11 cellular contexts compared by ENCODE assay signal in genomic region chr1:151158311-151158710, GRCh38. TPM values are rescaled to one million over a fixed set of nuclear protein-coding genes. Genes with fewer than 3 reads are reported as not detected.
DNase-seq lines count a peak whose midpoint lies in the region; ATAC-seq, FAIRE-seq and TF ChIP-seq lines count a peak whose summit lies in the region.
"Had no signal": no experiment of that assay in that cellular context is flagged by ENCODE, and none has a peak within 500 bp of the region (broad histone marks: within the 10 kb centered on the region; RNA-seq: fewer than 3 reads in every experiment).

No MANE protein-coding gene starts in this region.

- peak overlapping the region; percentile 82 to 96 (median 92) for H3K27ac Mint-ChIP-seq in CD8-positive, alpha-beta memory T cell

- WGBS in GM12878 (ENCODE audit: insufficient coverage, insufficient replicate concordance, low lambda C conversion rate, missing lambda C conversion rate) = 82% methylated on average over 5 of the region's 6 CpGs

- in situ Hi-C loops in GM12878 (cut with MboI) = loop anchor here (5.0 kb wide), 2 partner anchors 61 to 136 kb away; no protein-coding TSS in a partner anchor

- no peaks in the 10 kb centered on the region for H3K9me3 Mint-ChIP-seq in CD8-positive, alpha-beta memory T cell

- DNase-seq in CD8-positive, alpha-beta memory T cell = peak in 1 of 5 donors; percentile 23
- DNase-seq in activated CD4-positive, alpha-beta T cell treated with anti-CD3 and anti-CD28 coated beads for 48 hours = peak; percentile 75
- DNase-seq in GM12878 (ENCODE audit: low read depth, low spot score) (no peak), A673 (ENCODE audit: low spot score) (no peak), COLO668 (lab: John Stamatoyannopoulos, UW; ENCODE audit: unreplicated experiment) (no peak), DMS 273 (lab: John Stamatoyannopoulos, UW; ENCODE audit: unreplicated experiment) (no peak)
- DNase-seq in stimulated activated CD4-positive, alpha-beta T cell treated with anti-CD3 and anti-CD28 coated beads, Interleukin-2, amount 100 ng/mL, for 4 hours (ENCODE audit: low read depth) = peak; percentile 23
- DNase-seq: NCI-H2227 treated with DMSO at 0.1 percent for 48 hours had no signal

- no peaks in the 10 kb centered on the region for H3K27me3 Mint-ChIP-seq in CD8-positive, alpha-beta memory T cell

- peak overlapping the region; percentile 87 for H3K4me3 ChIP-seq in CD8-positive, alpha-beta memory T cell (ENCODE audit: low read length)
- H3K4me3 ChIP-seq in GM12878 = no peak overlapping the region
- H3K4me3 ChIP-seq in A673 (ENCODE audit: low read depth, low read length, poor library complexity, severe bottlenecking) = no peak overlapping the region
- H3K4me3 ChIP-seq: SJSA1 had no signal

- H3K79me2 ChIP-seq in GM12878 (ENCODE audit: control insufficient read depth, insufficient read depth, low read length) = peaks cover 20% of the 10 kb centered on the region

- peaks cover 14% of the 10 kb centered on the region for H3K36me3 ChIP-seq in CD8-positive, alpha-beta memory T cell (ENCODE audit: insufficient read depth, low read length)
- H3K36me3 ChIP-seq in GM12878 (ENCODE audit: control insufficient read depth in 2 of 2, insufficient read depth in 2 of 2, low read length in 1 of 2) (peaks cover 5 to 6% of the 10 kb centered on the region in 2 experiments), A673 (ENCODE audit: insufficient read depth, low read length, poor library complexity, severe bottlenecking) (peaks cover 3% of the 10 kb centered on the region)

- H3K27ac ChIP-seq in CD8-positive, alpha-beta memory T cell (ENCODE audit: low read depth, low read length) = no peak overlapping the region
- H3K27ac ChIP-seq in GM12878 (ENCODE audit: control insufficient read depth, insufficient read depth) (peak overlapping the region; percentile 81), A673 (ENCODE audit: low read depth, low read length, poor library complexity, severe bottlenecking) (no peak overlapping the region)
- H3K27ac ChIP-seq: SJSA1 had no signal

- no peak for TF ChIP-seq POLR2A in GM12878 (IDR thresholded peaks at IDR 0.05; ENCODE audit: low read depth, low read length)

- BruUV-seq in GM12878 (replicated peaks; lab: Mats Ljungman, UMichigan) = no TSS peak
- no TSS peak for BruUV-seq in A673 (replicated peaks; lab: Mats Ljungman, UMichigan)

- H3K36me3 Mint-ChIP-seq in CD8-positive, alpha-beta memory T cell = peaks cover 2 to 47% (median 7%) of the 10 kb centered on the region in 3 donors

- no peaks in the 10 kb centered on the region for H4K20me1 ChIP-seq in GM12878 (ENCODE audit: control insufficient read depth, insufficient read depth)

- H3K9me3 ChIP-seq in CD8-positive, alpha-beta memory T cell (ENCODE audit: low read length) = no peaks in the 10 kb centered on the region
- H3K9me3 ChIP-seq in GM12878 (replicated peaks; ENCODE audit: control insufficient read depth, insufficient read depth, low read length) (no peaks in the 10 kb centered on the region), A673 (ENCODE audit: low read depth, low read length, poor library complexity, severe bottlenecking) (no peaks in the 10 kb centered on the region)
- H3K9me3 ChIP-seq: SJSA1 had no signal

- FAIRE-seq in GM12878 (lab: Jason Lieb, UNC) = no peak

- CTCF ChIA-PET in CD8-positive, alpha-beta memory T cell (lab: Charles Lee) = interaction anchor here (0.7 to 5.2 kb wide), 5 partner anchors 9 to 133 kb away, joined by 3 to 90 read pairs (median 3); no protein-coding TSS in a partner anchor
- CTCF ChIA-PET in GM12878 (lab: Yijun Ruan, JAX) = interaction anchor here (0.7 to 8.4 kb wide), 6 partner anchors 29 to 133 kb away, joined by 3 to 353 read pairs (median 15); partner anchors contain the start of gene MLLT11
- CTCF ChIA-PET in A673 (lab: Charles Lee) = interaction anchor here (3.7 kb wide), 1 partner anchor 58 kb away, joined by 21 read pairs; no protein-coding TSS in a partner anchor

- SMC1A ChIA-PET in GM12878 (lab: Charles Lee; ENCODE audit: uncharacterized antibody, unreplicated experiment) = interaction anchor here (1.3 to 11.1 kb wide), 4 partner anchors 9 to 133 kb away, joined by 4 to 282 read pairs (median 14); no protein-coding TSS in a partner anchor

- H2AFZ ChIP-seq in GM12878 (ENCODE audit: control insufficient read depth, low read depth, low read length) = no peak overlapping the region

- no peaks in the 10 kb centered on the region for H3K27me3 ChIP-seq in CD8-positive, alpha-beta memory T cell (ENCODE audit: insufficient read depth, low read length, poor library complexity, severe bottlenecking)
- H3K27me3 ChIP-seq in GM12878 (replicated peaks in 1 of 2; ENCODE audit: control insufficient read depth in 2 of 2, insufficient read depth in 2 of 2, low read length in 1 of 2) = no peaks in the 10 kb centered on the region
- no peaks in the 10 kb centered on the region for H3K27me3 ChIP-seq in A673 (replicated peaks; ENCODE audit: insufficient read depth, low read depth, low read length, poor library complexity)
- H3K27me3 ChIP-seq: SJSA1 had no signal

- peak overlapping the region; percentile 81 for H3K4me2 ChIP-seq in GM12878 (ENCODE audit: control insufficient read depth, insufficient read depth)

- TF ChIP-seq EP300 in GM12878 (IDR thresholded peaks at IDR 0.05; ENCODE audit: borderline replicate concordance in 1 of 2, control insufficient read depth in 1 of 2, low read depth in 2 of 2, low read length in 2 of 2) = no peak

- H3K9ac ChIP-seq in GM12878 (ENCODE audit: control insufficient read depth, insufficient read depth, low read length) = no peak overlapping the region

- intact Hi-C loops in GM12878 (cut with micrococcal nuclease; ENCODE audit: unreplicated experiment) = no loop called here
- intact Hi-C loops in A673 (cut with micrococcal nuclease; ENCODE audit: unreplicated experiment) = loop anchor here (10.0 kb wide), 1 partner anchor 134 kb away; no protein-coding TSS in a partner anchor

- peaks cover 53% of the 10 kb centered on the region for H3K4me1 ChIP-seq in CD8-positive, alpha-beta memory T cell (ENCODE audit: insufficient read depth, low read length)
- H3K4me1 ChIP-seq in GM12878 (ENCODE audit: control insufficient read depth, insufficient read depth, low read length) = peaks cover 30% of the 10 kb centered on the region
- H3K4me1 ChIP-seq in A673 (ENCODE audit: insufficient read depth, low read length, poor library complexity, severe bottlenecking) = no peaks in the 10 kb centered on the region
- H3K4me1 ChIP-seq: SJSA1 had no signal

- no peak for ATAC-seq in GM12878
- ATAC-seq in GM19467 (IDR thresholded peaks at IDR 0.05; ENCODE audit: unreplicated experiment) = no peak

- POLR2A ChIA-PET in CD8-positive, alpha-beta memory T cell (lab: Charles Lee) = interaction anchor here (0.7 to 1.8 kb wide), 2 partner anchors 27 to 87 kb away, joined by 6 to 7 read pairs; no protein-coding TSS in a partner anchor
- POLR2A ChIA-PET in GM12878 (lab: Charles Lee) (interaction anchor here (2.3 kb wide), 1 partner anchor 8 kb away, joined by 19 read pairs; the partner anchor contains the start of genes LYSMD1 and SCNM1), A673 (lab: Charles Lee; ENCODE audit: low non-redundant PET) (no interaction called here)

- TF ChIP-seq CTCF in GM12878 (IDR thresholded peaks at IDR 0.05 in 2 of 3, conservative IDR thresholded peaks at IDR 0.05 in 1 of 3; ENCODE audit: control insufficient read depth in 2 of 3, extremely low read depth in 1 of 3, insufficient read depth in 1 of 3, low read depth in 3 of 3, low read length in 3 of 3) (no peak), A673 (conservative IDR thresholded peaks at IDR 0.05; ENCODE audit: low read depth, low read length) (no peak)

- H3K4me3 Mint-ChIP-seq in CD8-positive, alpha-beta memory T cell = peak overlapping the region; percentile 97 to 100 (median 99)

- H3K4me1 Mint-ChIP-seq in CD8-positive, alpha-beta memory T cell = peaks cover 56 to 75% (median 69%) of the 10 kb centered on the region in 3 donors

- no peak for TF ChIP-seq RAD21 in GM12878 (IDR thresholded peaks at IDR 0.05; ENCODE audit: insufficient read depth, low read depth, low read length)

- RAD21 ChIA-PET in GM12878 (lab: Charles Lee; ENCODE audit: unreplicated experiment) = interaction anchor here (1.0 to 8.7 kb wide), 5 partner anchors 31 to 100 kb away, joined by 3 to 198 read pairs (median 19); partner anchors contain the start of genes PSMD4 and VPS72

RNA-seq across cellular contexts. Expression of gene TNFAIP8L2, which starts 1.9 kb away (rescaled TPM):
- 10 to 100 TPM; 24.6 to 25.5 TPM for total RNA-seq in CD8-positive, alpha-beta memory T cell
- polyA plus RNA-seq in CD8-positive, alpha-beta memory T cell = 22.6 TPM
- 15.1 and 17.0 TPM in 2 replicates for total RNA-seq in GM12878 (2013; cell fraction: nucleolus; rRNA removed)
- total RNA-seq in GM12878 (2014; rRNA removed) = 13.6 and 14.4 TPM in 2 replicates
- total RNA-seq in GM12878 (2014; rRNA removed; fragmentation: Illumina TruSeq; extraction: Trizol) = 9.0 and 10.0 TPM in 2 replicates
- total RNA-seq in GM12878 (2021) = 5.4 and 6.2 TPM in 2 replicates
- 3.3 TPM for polyA plus RNA-seq in GM12878 (2011; ENCODE audit: low read depth)
- 12.9 and 16.7 TPM in 2 replicates for polyA plus RNA-seq in GM12878 (2011; rRNA removed)
- polyA plus RNA-seq in GM12878 (2011; cell fraction: cytosol; rRNA removed) = 27.1 and 29.4 TPM in 2 replicates
- polyA plus RNA-seq in GM12878 (2011; cell fraction: nucleus; rRNA removed) = 12.8 and 15.2 TPM in 2 replicates
- polyA plus RNA-seq in GM12878 (2012) = 4.4 and 7.0 TPM in 2 replicates
- 7.4 and 7.7 TPM in 2 replicates for polyA plus RNA-seq in GM12878 (2014; fragmentation: Illumina TruSeq; extraction: Trizol)
- 10 to 100 TPM; 23.9 to 26.3 TPM for polyA plus RNA-seq in GM12878 (2014; fragmentation: Nextera tagmentation; extraction: Ambion mirVana)
- 12.1 and 14.8 TPM in 2 replicates for polyA plus RNA-seq in GM12878 (2014; rRNA removed)
- polyA plus RNA-seq in GM12878 (2016; fragmentation: Nextera tagmentation; extraction: Ambion mirVana) = 10 to 100 TPM; 12.0 to 15.7 TPM
- polyA minus RNA-seq in GM12878 (2011; rRNA and poly(A)+ RNA removed) = 13.5 and 25.8 TPM in 2 replicates
- 3.7 and 5.0 TPM in 2 replicates for polyA minus RNA-seq in GM12878 (2011; cell fraction: cytosol; rRNA and poly(A)+ RNA removed)
- 6.0 and 7.1 TPM in 2 replicates for polyA minus RNA-seq in GM12878 (2011; cell fraction: nucleus; rRNA and poly(A)+ RNA removed)
- not detected in 2 replicates for total RNA-seq in A673 (2021)
- total RNA-seq: SJSA1 had no signal
- polyA plus RNA-seq: BJ had no signal

RNA-seq across cellular contexts. Expression of gene LYSMD1, which starts 7.4 kb away (rescaled TPM):
- 1 to 10 TPM; 4.6 to 5.5 TPM for total RNA-seq in CD8-positive, alpha-beta memory T cell
- polyA plus RNA-seq in CD8-positive, alpha-beta memory T cell = 0.54 TPM
- total RNA-seq in GM12878 (2013; cell fraction: nucleolus; rRNA removed) = 3.1 and 4.3 TPM in 2 replicates
- total RNA-seq in GM12878 (2014; rRNA removed) = 10.4 and 12.8 TPM in 2 replicates
- 8.2 and 9.6 TPM in 2 replicates for total RNA-seq in GM12878 (2014; rRNA removed; fragmentation: Illumina TruSeq; extraction: Trizol)
- 7.8 and 8.0 TPM in 2 replicates for total RNA-seq in GM12878 (2021)
- 3.7 TPM for polyA plus RNA-seq in GM12878 (2011; ENCODE audit: low read depth)
- polyA plus RNA-seq in GM12878 (2011; rRNA removed) = 5.1 and 6.1 TPM in 2 replicates
- 3.9 and 4.1 TPM in 2 replicates for polyA plus RNA-seq in GM12878 (2011; cell fraction: cytosol; rRNA removed)
- polyA plus RNA-seq in GM12878 (2011; cell fraction: nucleus; rRNA removed) = 4.8 and 5.7 TPM in 2 replicates
- 5.0 and 6.5 TPM in 2 replicates for polyA plus RNA-seq in GM12878 (2012)
- polyA plus RNA-seq in GM12878 (2014; fragmentation: Illumina TruSeq; extraction: Trizol) = 9.2 and 10.1 TPM in 2 replicates
- 1 to 10 TPM in 1 of 2 experiments, under 1 TPM in 1; 0.80 to 1.9 TPM for polyA plus RNA-seq in GM12878 (2014; fragmentation: Nextera tagmentation; extraction: Ambion mirVana)
- 7.5 and 9.2 TPM in 2 replicates for polyA plus RNA-seq in GM12878 (2014; rRNA removed)
- polyA plus RNA-seq in GM12878 (2016; fragmentation: Nextera tagmentation; extraction: Ambion mirVana) = 1 to 10 TPM; 1.9 to 3.5 TPM
- polyA minus RNA-seq in GM12878 (2011; rRNA and poly(A)+ RNA removed) = 4.3 and 4.8 TPM in 2 replicates
- 1.3 and 2.9 TPM in 2 replicates for polyA minus RNA-seq in GM12878 (2011; cell fraction: cytosol; rRNA and poly(A)+ RNA removed)
- 1.5 and 2.6 TPM in 2 replicates for polyA minus RNA-seq in GM12878 (2011; cell fraction: nucleus; rRNA and poly(A)+ RNA removed)
- total RNA-seq in A673 (2021) = 7.7 and 8.1 TPM in 2 replicates

RNA-seq across cellular contexts. Expression of gene SCNM1, which starts 7.6 kb away (rescaled TPM):
- total RNA-seq in CD8-positive, alpha-beta memory T cell = 10 to 100 TPM; 86.3 to 90.9 TPM
- 58.4 TPM for polyA plus RNA-seq in CD8-positive, alpha-beta memory T cell
- 29.2 and 35.2 TPM in 2 replicates for total RNA-seq in GM12878 (2013; cell fraction: nucleolus; rRNA removed)
- 70.8 and 80.8 TPM in 2 replicates for total RNA-seq in GM12878 (2014; rRNA removed)
- total RNA-seq in GM12878 (2014; rRNA removed; fragmentation: Illumina TruSeq; extraction: Trizol) = 55.3 and 66.5 TPM in 2 replicates
- 47.6 and 51.0 TPM in 2 replicates for total RNA-seq in GM12878 (2021)
- polyA plus RNA-seq in GM12878 (2011; ENCODE audit: low read depth) = 56.3 TPM
- 19.7 and 25.8 TPM in 2 replicates for polyA plus RNA-seq in GM12878 (2011; rRNA removed)
- 26.1 and 31.0 TPM in 2 replicates for polyA plus RNA-seq in GM12878 (2011; cell fraction: cytosol; rRNA removed)
- 42.0 and 45.0 TPM in 2 replicates for polyA plus RNA-seq in GM12878 (2011; cell fraction: nucleus; rRNA removed)
- polyA plus RNA-seq in GM12878 (2012) = 51.0 and 59.7 TPM in 2 replicates
- 55.5 and 89.7 TPM in 2 replicates for polyA plus RNA-seq in GM12878 (2014; fragmentation: Illumina TruSeq; extraction: Trizol)
- polyA plus RNA-seq in GM12878 (2014; fragmentation: Nextera tagmentation; extraction: Ambion mirVana) = 100 to 1,000 TPM; 191 to 207 TPM
- 43.0 and 45.1 TPM in 2 replicates for polyA plus RNA-seq in GM12878 (2014; rRNA removed)
- 10 to 100 TPM; 83.0 to 87.4 TPM for polyA plus RNA-seq in GM12878 (2016; fragmentation: Nextera tagmentation; extraction: Ambion mirVana)
- 15.1 and 21.2 TPM in 2 replicates for polyA minus RNA-seq in GM12878 (2011; rRNA and poly(A)+ RNA removed)
- 7.3 and 13.4 TPM in 2 replicates for polyA minus RNA-seq in GM12878 (2011; cell fraction: cytosol; rRNA and poly(A)+ RNA removed)
- polyA minus RNA-seq in GM12878 (2011; cell fraction: nucleus; rRNA and poly(A)+ RNA removed) = 11.5 and 17.4 TPM in 2 replicates
- total RNA-seq in A673 (2021) = 57.5 and 59.6 TPM in 2 replicates

RNA-seq across cellular contexts. Expression of gene SEMA6C, which starts 11.9 kb away (rescaled TPM):
- total RNA-seq in CD8-positive, alpha-beta memory T cell = 1 to 10 TPM; 2.9 to 3.1 TPM
- polyA plus RNA-seq in CD8-positive, alpha-beta memory T cell = 1.5 TPM
- 0.56 and 1.1 TPM in 2 replicates for total RNA-seq in GM12878 (2013; cell fraction: nucleolus; rRNA removed)
- total RNA-seq in GM12878 (2014; rRNA removed) (0.11 and 0.73 TPM in 2 replicates), GM12878 (2014; rRNA removed; fragmentation: Illumina TruSeq; extraction: Trizol) (0.18 and 0.32 TPM in 2 replicates), GM12878 (2021) (1.4 and 1.6 TPM in 2 replicates), A673 (2021) (4.7 and 8.9 TPM in 2 replicates)
- polyA plus RNA-seq in GM12878 (2011; ENCODE audit: low read depth) = 0.18 TPM
- polyA plus RNA-seq in GM12878 (2011; rRNA removed) (0.07 and 0.18 TPM in 2 replicates), GM12878 (2014; fragmentation: Illumina TruSeq; extraction: Trizol) (0.10 and 0.29 TPM in 2 replicates), GM12878 (2014; fragmentation: Nextera tagmentation; extraction: Ambion mirVana) (under 1 TPM in 1 of 2 experiments, not detected in 1; 0.22 TPM), GM12878 (2014; rRNA removed) (1.1 and 2.2 TPM in 2 replicates), GM12878 (2016; fragmentation: Nextera tagmentation; extraction: Ambion mirVana) (under 1 TPM; 0.13 to 0.34 TPM)
- 0.06 and 0.12 TPM in 2 replicates for polyA plus RNA-seq in GM12878 (2011; cell fraction: cytosol; rRNA removed)
- 1.5 and 1.6 TPM in 2 replicates for polyA plus RNA-seq in GM12878 (2011; cell fraction: nucleus; rRNA removed)
- polyA plus RNA-seq in GM12878 (2012) = 0.62 and 1.5 TPM in 2 replicates
- polyA minus RNA-seq in GM12878 (2011; rRNA and poly(A)+ RNA removed) = 0.05 TPM in 1 of 2 replicates, not detected in the other
- not detected in 2 replicates for polyA minus RNA-seq in GM12878 (2011; cell fraction: cytosol; rRNA and poly(A)+ RNA removed)
- 0.48 TPM in 1 of 2 replicates, not detected in the other for polyA minus RNA-seq in GM12878 (2011; cell fraction: nucleus; rRNA and poly(A)+ RNA removed)

RNA-seq across cellular contexts. Expression of gene TMOD4, which starts 17.5 kb away (rescaled TPM):
- total RNA-seq in CD8-positive, alpha-beta memory T cell = 1 to 10 TPM; 2.4 to 3.7 TPM
- 1.0 TPM for polyA plus RNA-seq in CD8-positive, alpha-beta memory T cell
- total RNA-seq in GM12878 (2013; cell fraction: nucleolus; rRNA removed) = not detected in 2 replicates
- total RNA-seq in GM12878 (2014; rRNA removed) (0.38 and 0.56 TPM in 2 replicates), GM12878 (2014; rRNA removed; fragmentation: Illumina TruSeq; extraction: Trizol) (not detected in 2 replicates), GM12878 (2021) (1.2 TPM in 1 of 2 replicates, not detected in the other), A673 (2021) (1.4 and 2.8 TPM in 2 replicates)
- not detected for polyA plus RNA-seq in GM12878 (2011; ENCODE audit: low read depth)
- polyA plus RNA-seq in GM12878 (2011; rRNA removed) (0.98 and 1.4 TPM in 2 replicates), GM12878 (2014; fragmentation: Illumina TruSeq; extraction: Trizol) (0.38 and 1.1 TPM in 2 replicates), GM12878 (2014; fragmentation: Nextera tagmentation; extraction: Ambion mirVana) (under 1 TPM; 0.45 to 0.51 TPM), GM12878 (2014; rRNA removed) (0.41 and 0.43 TPM in 2 replicates), GM12878 (2016; fragmentation: Nextera tagmentation; extraction: Ambion mirVana) (under 1 TPM; 0.30 to 0.50 TPM)
- 0.15 and 0.69 TPM in 2 replicates for polyA plus RNA-seq in GM12878 (2011; cell fraction: cytosol; rRNA removed)
- 2.1 and 2.4 TPM in 2 replicates for polyA plus RNA-seq in GM12878 (2011; cell fraction: nucleus; rRNA removed)
- 0.39 and 1.8 TPM in 2 replicates for polyA plus RNA-seq in GM12878 (2012)
- polyA minus RNA-seq in GM12878 (2011; rRNA and poly(A)+ RNA removed) = 3.8 TPM in 1 of 2 replicates, not detected in the other
- polyA minus RNA-seq in GM12878 (2011; cell fraction: cytosol; rRNA and poly(A)+ RNA removed) = not detected in 2 replicates
- polyA minus RNA-seq in GM12878 (2011; cell fraction: nucleus; rRNA and poly(A)+ RNA removed) = not detected in 2 replicates

Comparison
In these comparisons a context has a peak if more than half of its experiments do, and no peak if none do; other contexts are left out.
1. DNase-seq: peak in activated CD4-positive, alpha-beta T cell treated with anti-CD3 and anti-CD28 coated beads for 48 hours (single experiment) and stimulated activated CD4-positive, alpha-beta T cell treated with anti-CD3 and anti-CD28 coated beads, Interleukin-2, amount 100 ng/mL, for 4 hours (single experiment); none in GM12878 (single experiment), A673 (single experiment), COLO668 (single experiment) and DMS 273 (single experiment).